1 cellular context compared by ENCODE assay signal in genomic region chr10:118927317-118927716, GRCh38.
TF ChIP-seq lines count a peak whose summit lies in the region.

No MANE protein-coding gene starts in this region.

TF ChIP-seq in GM23338, 12 proteins besides CTCF, POLR2A, EP300 and RAD21 (continued from another document):
- TF ChIP-seq ETS1 (IDR thresholded peaks at IDR 0.05) (no peak), NANOG (IDR thresholded peaks at IDR 0.05; ENCODE audit: borderline replicate concordance) (no peak), ZNF462 (CRISPR knock-in tag; IDR thresholded peaks at IDR 0.05) (no peak), EZH2phosphoT487 (IDR thresholded peaks at IDR 0.05; ENCODE audit: unreplicated experiment) (no peak), EZH2 (IDR thresholded peaks at IDR 0.05; ENCODE audit: low read depth, unreplicated experiment) (no peak), ZNF114 (CRISPR knock-in tag; IDR thresholded peaks at IDR 0.05) (no peak), JUNB (IDR thresholded peaks at IDR 0.05; ENCODE audit: unreplicated experiment) (no peak), STAT1 (IDR thresholded peaks at IDR 0.05; ENCODE audit: unreplicated experiment) (no peak)
